Comparison of ENCODE assay signal across 13 cellular contexts in genomic region chr3:149179225-149179624, GRCh38. TPM values are rescaled to one million over a fixed set of nuclear protein-coding genes. Genes with fewer than 3 reads are reported as not detected.
DNase-seq lines count a peak whose midpoint lies in the region; ATAC-seq and TF ChIP-seq lines count a peak whose summit lies in the region.
"Had no signal": no experiment of that assay in that cellular context is flagged by ENCODE, and none has a peak within 500 bp of the region (broad histone marks: within the 10 kb centered on the region; RNA-seq: fewer than 3 reads in every experiment).

No MANE protein-coding gene starts in this region.

- in situ Hi-C loops in G401 (cut with HindIII; ENCODE audit: low sequenced_read_pairs) = no loop called here

- no peak for TF ChIP-seq CTCF in fibroblast of pulmonary artery (IDR thresholded peaks at IDR 0.05; ENCODE audit: low read length, missing control alignments)

- peak; percentile 44 for ATAC-seq in SK-N-SH treated with all-trans-retinoic acid at 6 μM for 48 hours

- no peak overlapping the region for H3K4me3 ChIP-seq in fibroblast of pulmonary artery (replicated peaks; ENCODE audit: low read depth, low read length)
- no peak overlapping the region for H3K4me3 ChIP-seq in skeletal muscle cell (ENCODE audit: low read depth, low read length)

- DNase-seq in EH (ENCODE audit: low read depth) = peak; percentile 81
- DNase-seq in fibroblast of pulmonary artery (ENCODE audit: low read depth) = peak; percentile 63
- DNase-seq in skeletal muscle cell (ENCODE audit: low read depth) = peak; percentile 15
- DNase-seq in NCI-H526 treated with DMSO at 0.1 percent for 48 hours (lab: John Stamatoyannopoulos, UW) = no peak
- DNase-seq in SIG-M5 (lab: John Stamatoyannopoulos, UW) = no peak
- DNase-seq in LoVo (ENCODE audit: low spot score) = no peak
- DNase-seq in G401 (ENCODE audit: low spot score) = no peak
- DNase-seq: activated B cell treated with CpG ODN at 0.5 μM for 24 hours; Caco-2; central memory CD4-positive, alpha-beta T cell; NCI-H187 had no signal

TF ChIP-seq in SK-N-SH treated with all-trans-retinoic acid at 6 μM for 48 hours, 23 proteins besides CTCF, POLR2A, EP300 and RAD21:
- TF ChIP-seq ESRRG (CRISPR knock-in tag; IDR thresholded peaks at IDR 0.05) = no peak
- TF ChIP-seq ZFP3 (CRISPR knock-in tag; IDR thresholded peaks at IDR 0.05) = no peak
- no peak for TF ChIP-seq CSRNP3 (CRISPR knock-in tag; IDR thresholded peaks at IDR 0.05)
- TF ChIP-seq GLIS3 (CRISPR knock-in tag; IDR thresholded peaks at IDR 0.05) = no peak
- no peak for TF ChIP-seq OSR1 (CRISPR knock-in tag; IDR thresholded peaks at IDR 0.05)
- no peak for TF ChIP-seq PPARA (CRISPR knock-in tag; IDR thresholded peaks at IDR 0.05; ENCODE audit: borderline replicate concordance)
- TF ChIP-seq CREB5 (CRISPR knock-in tag; IDR thresholded peaks at IDR 0.05; ENCODE audit: low read depth) = no peak
- no peak for TF ChIP-seq PATZ1 (CRISPR knock-in tag; IDR thresholded peaks at IDR 0.05; ENCODE audit: borderline replicate concordance)
- TF ChIP-seq TCF4 (CRISPR knock-in tag; IDR thresholded peaks at IDR 0.05; ENCODE audit: borderline replicate concordance) = no peak
- no peak for TF ChIP-seq BACH2 (CRISPR knock-in tag; IDR thresholded peaks at IDR 0.05; ENCODE audit: borderline replicate concordance)

RNA-seq across cellular contexts. Expression of gene CP, which starts 42.4 kb away (rescaled TPM):
- total RNA-seq in G401 (2014; rRNA removed; shearing (Covaris generic)) = 93.2 and 119 TPM in 2 replicates
- total RNA-seq: activated B cell treated with CpG ODN at 0.5 μM for 24 hours; activated T-helper 1 cell treated with anti-CD3 and anti-CD28 coated beads, Interleukin-12 subunit alpha, Interleukin-12 subunit beta, Interleukin-2, Interleukin-4 antibody, amounts not matched to agents 30 ng/mL and 10 ng/mL and 1 ng/mL, durations not matched to agents 14 hours and 24 hours and 36 hours had no signal

RNA-seq across cellular contexts. Expression of gene HPS3, which starts 49.8 kb away (rescaled TPM):
- 110 and 126 TPM in 2 replicates for total RNA-seq in G401 (2014; rRNA removed; shearing (Covaris generic))

Comparison
In these comparisons a context has a peak if more than half of its experiments do, and no peak if none do; other contexts are left out.
1. DNase-seq: peak in EH (single experiment), fibroblast of pulmonary artery (single experiment) and skeletal muscle cell (single experiment); none in NCI-H526 treated with DMSO at 0.1 percent for 48 hours (single experiment), SIG-M5 (single experiment), LoVo (single experiment) and G401 (single experiment).